Comparison of ENCODE assay signal across 8 cellular contexts in the genomic region with DNA sequence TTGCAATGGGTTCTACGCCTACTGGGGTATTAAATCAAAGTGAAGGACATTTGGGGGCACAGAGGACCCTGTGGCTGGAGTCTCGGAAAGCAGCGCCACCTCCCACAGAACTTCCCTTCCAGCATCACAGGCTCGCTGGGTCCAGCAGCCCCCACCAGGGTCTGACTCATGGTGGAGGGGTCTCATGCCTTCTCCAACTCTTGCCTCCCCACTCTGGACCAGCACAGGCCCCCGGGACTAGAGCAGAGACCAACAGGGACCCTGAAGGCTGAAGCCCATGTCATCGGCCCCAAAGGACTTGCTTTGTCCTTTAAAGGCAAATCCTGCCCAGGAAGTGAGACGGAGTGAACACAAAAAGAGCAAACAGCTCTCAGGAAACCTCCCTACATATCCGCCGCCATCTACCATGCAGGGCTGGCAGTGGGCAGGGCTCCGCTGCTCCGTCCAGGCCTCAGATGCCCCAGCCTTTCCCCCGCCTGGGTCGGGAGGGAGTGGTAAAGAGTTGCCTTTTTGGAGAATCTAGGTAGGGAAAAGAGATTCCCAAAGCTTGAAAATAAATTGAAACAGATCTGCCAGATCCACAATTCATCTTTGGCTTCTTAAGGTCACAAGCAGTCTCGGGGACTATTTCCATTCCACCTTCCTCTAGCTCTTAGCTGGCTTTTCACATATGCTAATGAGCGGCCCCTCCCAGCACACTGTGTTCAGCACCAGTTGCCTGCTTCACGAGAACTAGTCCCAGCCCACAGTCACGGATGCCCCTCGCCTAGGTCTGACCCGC. TPM values are rescaled to one million over a fixed set of nuclear protein-coding genes. Genes with fewer than 3 reads are reported as not detected.
DNase-seq lines count a peak whose midpoint lies in the region; ATAC-seq and TF ChIP-seq lines count a peak whose summit lies in the region.

No MANE protein-coding gene starts in this region.

- H3K9me3 Mint-ChIP-seq in neural crest cell, result no peaks in the 10 kb centered on the region

- peak overlapping the region; percentile 86 for H3K4me3 Mint-ChIP-seq in neural crest cell

- DNase-seq in DMS53 treated with DMSO at 0.1 percent for 48 hours (lab: John Stamatoyannopoulos, UW; ENCODE audit: unreplicated experiment), result peak; percentile 68
- DNase-seq in neural crest cell (ENCODE audit: low read depth, low spot score), result no peak
- no peak for DNase-seq in NCI-H1694 treated with DMSO at 0.1 percent for 48 hours (lab: John Stamatoyannopoulos, UW)
- DNase-seq in activated effector memory CD4-positive, alpha-beta T cell treated with Interleukin-2 at 50 U/mL for 16 hours, result no peak

- H3K27me3 Mint-ChIP-seq in neural crest cell (ENCODE audit: low read depth), result peaks cover 60% of the 10 kb centered on the region

- H3K36me3 Mint-ChIP-seq in neural crest cell (ENCODE audit: low read depth), result peaks cover 3% of the 10 kb centered on the region

- H3K4me1 ChIP-seq in endocrine pancreas (ENCODE audit: control insufficient read depth, insufficient read depth, low read length), result peaks cover 3% of the 10 kb centered on the region

- H3K4me3 ChIP-seq in endocrine pancreas (ENCODE audit: control insufficient read depth, insufficient read depth, low read length), result peak overlapping the region; percentile 27

- no peak for TF ChIP-seq CTCF in neural crest cell (conservative IDR thresholded peaks at IDR 0.05)

- H3K9ac ChIP-seq in endocrine pancreas (ENCODE audit: control insufficient read depth, insufficient read depth, low read length), result peak overlapping the region; percentile 81

- no peaks in the 10 kb centered on the region for H3K36me3 ChIP-seq in endocrine pancreas (ENCODE audit: control insufficient read depth, insufficient read depth, low read length)

- no peaks in the 10 kb centered on the region for H3K9me3 ChIP-seq in endocrine pancreas (ENCODE audit: control insufficient read depth, low read length)

- no peaks in the 10 kb centered on the region for H3K27me3 ChIP-seq in endocrine pancreas (ENCODE audit: control insufficient read depth, insufficient read depth, low read length)

- peaks cover 30% of the 10 kb centered on the region for H3K4me1 Mint-ChIP-seq in neural crest cell

- ATAC-seq in HG03432 (IDR thresholded peaks at IDR 0.05; ENCODE audit: unreplicated experiment), result peak; percentile 25
- no peak for ATAC-seq in GM19455 (IDR thresholded peaks at IDR 0.05; ENCODE audit: unreplicated experiment)
- ATAC-seq in HG03457 (IDR thresholded peaks at IDR 0.05; ENCODE audit: unreplicated experiment), result no peak

- H3K27ac Mint-ChIP-seq in neural crest cell (ENCODE audit: unreplicated experiment), result no peak overlapping the region

RNA-seq across cellular contexts. Expression of gene GPRC5C, which starts 2.1 kb away (rescaled TPM):
- total RNA-seq in neural crest cell, result 3.1 and 4.6 TPM in 2 replicates

RNA-seq across cellular contexts. Expression of gene CD300A, which starts 36.6 kb away (rescaled TPM):
- total RNA-seq in neural crest cell, result not detected in 2 replicates
